ENCODE assay signal across 16 cellular contexts in the genomic region with DNA sequence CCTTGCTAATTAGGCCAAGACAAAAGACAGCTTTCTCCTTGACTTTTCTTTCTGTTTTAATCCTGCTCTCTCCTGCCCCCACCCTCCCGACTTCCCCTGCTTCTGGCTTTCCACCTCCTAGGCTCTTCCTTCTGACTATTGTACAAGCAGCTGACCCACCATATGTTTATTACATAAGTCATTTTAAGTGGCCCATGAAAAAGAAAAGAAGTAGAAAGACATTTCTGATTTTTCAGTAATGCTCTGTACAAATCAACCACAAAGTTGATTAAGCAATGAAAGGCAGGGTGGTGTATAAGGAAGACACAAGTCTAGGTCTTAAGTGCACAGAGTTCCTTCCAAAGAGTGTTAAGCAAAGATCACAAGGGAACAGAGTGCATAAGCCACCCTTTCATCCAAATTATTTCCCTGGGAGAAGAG. TPM values are rescaled to one million over a fixed set of nuclear protein-coding genes. Genes with fewer than 3 reads are reported as not detected.
DNase-seq lines count a peak whose midpoint lies in the region; ATAC-seq and TF ChIP-seq lines count a peak whose summit lies in the region.
"Had no signal": no experiment of that assay in that cellular context is flagged by ENCODE, and none has a peak within 500 bp of the region (broad histone marks: within the 10 kb centered on the region; RNA-seq: fewer than 3 reads in every experiment).

No MANE protein-coding gene starts in this region.

- peaks cover 0 to 2% (median 0%) of the 10 kb centered on the region in 7 donors for H3K9me3 Mint-ChIP-seq in CD4-positive, CD25-positive, alpha-beta regulatory T cell
- H3K9me3 Mint-ChIP-seq in activated T-helper 1 cell treated with anti-CD3 and anti-CD28 coated beads, Interleukin-12 subunit alpha, Interleukin-12 subunit beta, Interleukin-2, Interleukin-4 antibody, amounts not matched to agents 30 ng/mL and 10 ng/mL and 1 ng/mL, durations not matched to agents 14 hours and 24 hours and 36 hours = peaks cover 9% of the 10 kb centered on the region

- in situ Hi-C loops in GM13977 (cut with MboI; ENCODE audit: low pct_unique_long_range_greater_than_20kb, low sequenced_read_pairs, unreplicated experiment) = no loop called here

- H3K27me3 Mint-ChIP-seq in CD4-positive, CD25-positive, alpha-beta regulatory T cell = no peaks in the 10 kb centered on the region
- no peaks in the 10 kb centered on the region for H3K27me3 Mint-ChIP-seq in activated T-helper 1 cell treated with anti-CD3 and anti-CD28 coated beads, Interleukin-12 subunit alpha, Interleukin-12 subunit beta, Interleukin-2, Interleukin-4 antibody, amounts not matched to agents 30 ng/mL and 10 ng/mL and 1 ng/mL, durations not matched to agents 14 hours and 24 hours and 36 hours (ENCODE audit: insufficient read depth)

- peak overlapping the region in 3 of 4 donors; percentile 5 to 78 (median 65) for H3K4me3 Mint-ChIP-seq in CD4-positive, CD25-positive, alpha-beta regulatory T cell
- peak overlapping the region; percentile 63 for H3K4me3 Mint-ChIP-seq in activated T-helper 1 cell treated with anti-CD3 and anti-CD28 coated beads, Interleukin-12 subunit alpha, Interleukin-12 subunit beta, Interleukin-2, Interleukin-4 antibody, amounts not matched to agents 30 ng/mL and 10 ng/mL and 1 ng/mL, durations not matched to agents 14 hours and 24 hours and 36 hours

- peaks cover 19 to 38% (median 29%) of the 10 kb centered on the region in 4 donors for H3K4me1 Mint-ChIP-seq in CD4-positive, CD25-positive, alpha-beta regulatory T cell
- peaks cover 59% of the 10 kb centered on the region for H3K4me1 Mint-ChIP-seq in activated T-helper 1 cell treated with anti-CD3 and anti-CD28 coated beads, Interleukin-12 subunit alpha, Interleukin-12 subunit beta, Interleukin-2, Interleukin-4 antibody, amounts not matched to agents 30 ng/mL and 10 ng/mL and 1 ng/mL, durations not matched to agents 14 hours and 24 hours and 36 hours (ENCODE audit: low read depth)

- no peaks in the 10 kb centered on the region for H3K9me3 ChIP-seq in CD4-positive, CD25-positive, alpha-beta regulatory T cell (ENCODE audit: control insufficient read depth in 2 of 2, low read length in 2 of 2)
- H3K9me3 ChIP-seq in KOPT-K1 (ENCODE audit: insufficient read depth, low read length, poor library complexity, severe bottlenecking) (no peaks in the 10 kb centered on the region), lung (ENCODE audit: control insufficient read depth in 2 of 2, insufficient read depth in 1 of 2, low read length in 1 of 2) (no peaks in the 10 kb centered on the region), ovary (no peaks in the 10 kb centered on the region)
- H3K9me3 ChIP-seq: MG63, tibial artery had no signal

- H3K27ac ChIP-seq in CD4-positive, CD25-positive, alpha-beta regulatory T cell (ENCODE audit: insufficient read depth, low read length, poor library complexity, severe bottlenecking) = peak overlapping the region; percentile 59
- H3K27ac ChIP-seq in KOPT-K1 (ENCODE audit: low read depth, low read length, poor library complexity, severe bottlenecking) = peak overlapping the region; percentile 9
- H3K27ac ChIP-seq in lung (ENCODE audit: low read depth in 1 of 2, low read length in 1 of 2) = no peak overlapping the region
- H3K27ac ChIP-seq in ovary = no peak overlapping the region
- H3K27ac ChIP-seq: tibial artery had no signal

- peaks cover 32% of the 10 kb centered on the region for H3K36me3 Mint-ChIP-seq in CD4-positive, CD25-positive, alpha-beta regulatory T cell
- peaks cover 57% of the 10 kb centered on the region for H3K36me3 Mint-ChIP-seq in activated T-helper 1 cell treated with anti-CD3 and anti-CD28 coated beads, Interleukin-12 subunit alpha, Interleukin-12 subunit beta, Interleukin-2, Interleukin-4 antibody, amounts not matched to agents 30 ng/mL and 10 ng/mL and 1 ng/mL, durations not matched to agents 14 hours and 24 hours and 36 hours (ENCODE audit: low read depth)

- TF ChIP-seq EP300 in ovary (IDR thresholded peaks at IDR 0.05) = no peak

- peaks cover 46% of the 10 kb centered on the region for H3K4me1 ChIP-seq in CD4-positive, CD25-positive, alpha-beta regulatory T cell (ENCODE audit: control insufficient read depth, insufficient read depth, low read length, poor library complexity, severe bottlenecking)
- H3K4me1 ChIP-seq in lung (ENCODE audit: control insufficient read depth in 2 of 2, insufficient read depth in 2 of 2, low read length in 2 of 2) = peaks cover 2 to 5% of the 10 kb centered on the region in 2 donors
- H3K4me1 ChIP-seq in ovary (ENCODE audit: insufficient read depth) = no peaks in the 10 kb centered on the region
- H3K4me1 ChIP-seq: tibial artery had no signal

- no peak for TF ChIP-seq POLR2A in ovary (IDR thresholded peaks at IDR 0.05)

- peaks cover 68% of the 10 kb centered on the region for H3K36me3 ChIP-seq in CD4-positive, CD25-positive, alpha-beta regulatory T cell (ENCODE audit: control insufficient read depth, insufficient read depth, low read length)
- H3K36me3 ChIP-seq in KOPT-K1 (ENCODE audit: insufficient read depth, low read length) (no peaks in the 10 kb centered on the region), lung (ENCODE audit: control insufficient read depth in 2 of 2, insufficient read depth in 2 of 2, low read length in 2 of 2) (no peaks in the 10 kb centered on the region), ovary (no peaks in the 10 kb centered on the region)
- H3K36me3 ChIP-seq: MG63, tibial artery had no signal

- intact Hi-C loops in activated T-helper 1 cell treated with anti-CD3 and anti-CD28 coated beads, Interleukin-12 subunit alpha, Interleukin-12 subunit beta, Interleukin-2, Interleukin-4 antibody, amounts not matched to agents 30 ng/mL and 10 ng/mL and 1 ng/mL, durations not matched to agents 14 hours and 24 hours and 36 hours (cut with micrococcal nuclease) = loop anchor here (1.0 kb wide), 1 partner anchor 11 kb away; no protein-coding TSS in a partner anchor
- intact Hi-C loops in ovary (cut with DNase I) = no loop called here

- WGBS in lung, 2 donors = 10 to 22% methylated on average over 1 of the region's 1 CpG
- WGBS in ovary, 3 donors = 18 to 26% (median 22%) methylated on average over 1 of the region's 1 CpG

- H3K27me3 ChIP-seq in CD4-positive, CD25-positive, alpha-beta regulatory T cell (ENCODE audit: control insufficient read depth, insufficient read depth, low read length) = no peaks in the 10 kb centered on the region
- H3K27me3 ChIP-seq in lung (ENCODE audit: control insufficient read depth, insufficient read depth) (no peaks in the 10 kb centered on the region), ovary (no peaks in the 10 kb centered on the region)
- H3K27me3 ChIP-seq: MG63 had no signal

- peak overlapping the region; percentile 52 for H3K4me3 ChIP-seq in CD4-positive, CD25-positive, alpha-beta regulatory T cell (ENCODE audit: low read depth, low read length)
- no peak overlapping the region for H3K4me3 ChIP-seq in lung
- no peak overlapping the region for H3K4me3 ChIP-seq in ovary
- H3K4me3 ChIP-seq: MG63, tibial artery had no signal

- H3K27ac Mint-ChIP-seq in CD4-positive, CD25-positive, alpha-beta regulatory T cell = peak overlapping the region; percentile 68 to 94 (median 89)
- H3K27ac Mint-ChIP-seq in activated T-helper 1 cell treated with anti-CD3 and anti-CD28 coated beads, Interleukin-12 subunit alpha, Interleukin-12 subunit beta, Interleukin-2, Interleukin-4 antibody, amounts not matched to agents 30 ng/mL and 10 ng/mL and 1 ng/mL, durations not matched to agents 14 hours and 24 hours and 36 hours = peak overlapping the region; percentile 99

- TF ChIP-seq CTCF in lung (IDR thresholded peaks at IDR 0.05; ENCODE audit: control extremely low read depth, extremely low read depth) (no peak), GM13977 (IDR thresholded peaks at IDR 0.05; ENCODE audit: extremely low read depth, insufficient read depth, missing control alignments) (no peak), ovary (IDR thresholded peaks at IDR 0.05) (no peak)

- no peak for DNase-seq in CD4-positive, CD25-positive, alpha-beta regulatory T cell
- no peak for DNase-seq in activated T-helper 1 cell treated with anti-CD3 and anti-CD28 coated beads, Interleukin-12 subunit alpha, Interleukin-12 subunit beta, Interleukin-2, Interleukin-4 antibody, amounts not matched to agents 30 ng/mL and 10 ng/mL and 1 ng/mL, durations not matched to agents 14 hours and 24 hours and 36 hours (ENCODE audit: low spot score)
- no peak for DNase-seq in lung (ENCODE audit: low spot score)
- DNase-seq in DMS79 treated with DMSO at 0.1 percent for 48 hours (lab: John Stamatoyannopoulos, UW) = no peak
- DNase-seq in GM13977 (ENCODE audit: low spot score) = no peak
- DNase-seq in ovary = no peak
- DNase-seq: activated CD4-positive, alpha-beta T cell treated with anti-CD3 and anti-CD28 coated beads for 4 hours; DMS153; MG63; PC-3; stimulated activated CD4-positive, alpha-beta T cell treated with anti-CD3 and anti-CD28 coated beads, Interleukin-4, amount 100 ng/mL, for 4 hours had no signal

- ATAC-seq in CD4-positive, CD25-positive, alpha-beta regulatory T cell (ENCODE audit: low read depth in 2 of 2) = no peak
- ATAC-seq in lung (ENCODE audit: insufficient read depth, low FRiP score) (peak; percentile 68), GM18498 (IDR thresholded peaks at IDR 0.05; ENCODE audit: unreplicated experiment) (no peak)
- ATAC-seq: HCT116, PC-3 had no signal

RNA-seq across cellular contexts. Expression of a gene that starts 18.2 kb away (rescaled TPM):
- total RNA-seq in CD4-positive, CD25-positive, alpha-beta regulatory T cell = 71.5 TPM
- polyA plus RNA-seq in CD4-positive, CD25-positive, alpha-beta regulatory T cell = 100 to 1,000 TPM; 169 to 200 (median 174) TPM
- 264 and 271 TPM in 2 replicates for total RNA-seq in activated T-helper 1 cell treated with anti-CD3 and anti-CD28 coated beads, Interleukin-12 subunit alpha, Interleukin-12 subunit beta, Interleukin-2, Interleukin-4 antibody, amounts not matched to agents 30 ng/mL and 10 ng/mL and 1 ng/mL, durations not matched to agents 14 hours and 24 hours and 36 hours
- total RNA-seq in lung (10 to 100 TPM; 29.3 to 49.1 TPM), ovary (1 to 10 TPM in 6 of 7 donors, under 1 TPM in 1; 0.79 to 5.1 (median 1.8) TPM)
- polyA plus RNA-seq in lung (10 to 100 TPM; 34.4 to 36.5 TPM), ovary (10 to 100 TPM in 1 of 2 donors, 1 to 10 TPM in 1; 2.0 to 18.0 TPM)
- total RNA-seq: epithelial cell of proximal tubule, PC-3 had no signal

RNA-seq across cellular contexts. Expression of a gene that starts 30.2 kb away (rescaled TPM):
- total RNA-seq in CD4-positive, CD25-positive, alpha-beta regulatory T cell = not detected
- polyA plus RNA-seq in CD4-positive, CD25-positive, alpha-beta regulatory T cell = not detected
- not detected in 2 replicates for total RNA-seq in activated T-helper 1 cell treated with anti-CD3 and anti-CD28 coated beads, Interleukin-12 subunit alpha, Interleukin-12 subunit beta, Interleukin-2, Interleukin-4 antibody, amounts not matched to agents 30 ng/mL and 10 ng/mL and 1 ng/mL, durations not matched to agents 14 hours and 24 hours and 36 hours
- 1 to 10 TPM; 1.0 to 1.6 TPM for total RNA-seq in lung
- under 1 TPM; 0.03 to 0.20 TPM for polyA plus RNA-seq in lung
- total RNA-seq in ovary = 1 to 10 TPM in 2 of 7 donors, under 1 TPM in 5; 0.11 to 1.3 (median 0.35) TPM
- 1 to 10 TPM in 1 of 2 donors, under 1 TPM in 1; 0.38 to 2.1 TPM for polyA plus RNA-seq in ovary
- total RNA-seq: PC-3 had no signal

RNA-seq across cellular contexts. Expression of a gene that starts 45.5 kb away (rescaled TPM):
- total RNA-seq in CD4-positive, CD25-positive, alpha-beta regulatory T cell = 16.1 TPM
- polyA plus RNA-seq in CD4-positive, CD25-positive, alpha-beta regulatory T cell = 10 to 100 TPM in 1 of 4 donors, 1 to 10 TPM in 3; 4.5 to 12.2 (median 6.3) TPM
- total RNA-seq in activated T-helper 1 cell treated with anti-CD3 and anti-CD28 coated beads, Interleukin-12 subunit alpha, Interleukin-12 subunit beta, Interleukin-2, Interleukin-4 antibody, amounts not matched to agents 30 ng/mL and 10 ng/mL and 1 ng/mL, durations not matched to agents 14 hours and 24 hours and 36 hours = 63.5 and 69.3 TPM in 2 replicates
- total RNA-seq in lung (10 to 100 TPM; 12.4 to 22.6 TPM), ovary (1 to 10 TPM in 4 of 7 donors, under 1 TPM in 3; 0.25 to 7.0 (median 1.0) TPM)
- polyA plus RNA-seq in lung (1 to 10 TPM; 7.7 to 9.9 TPM), ovary (1 to 10 TPM in 1 of 2 donors, under 1 TPM in 1; 0.52 to 1.2 TPM)

RNA-seq across cellular contexts. Expression of a gene that starts 54.0 kb away (rescaled TPM):
- total RNA-seq in CD4-positive, CD25-positive, alpha-beta regulatory T cell = not detected
- not detected for polyA plus RNA-seq in CD4-positive, CD25-positive, alpha-beta regulatory T cell
- 0.08 TPM in 1 of 2 replicates, not detected in the other for total RNA-seq in activated T-helper 1 cell treated with anti-CD3 and anti-CD28 coated beads, Interleukin-12 subunit alpha, Interleukin-12 subunit beta, Interleukin-2, Interleukin-4 antibody, amounts not matched to agents 30 ng/mL and 10 ng/mL and 1 ng/mL, durations not matched to agents 14 hours and 24 hours and 36 hours
- 1 to 10 TPM; 3.1 to 5.2 TPM for total RNA-seq in lung
- polyA plus RNA-seq in lung = 1 to 10 TPM in 1 of 2 donors, under 1 TPM in 1; 0.95 to 1.5 TPM
- 1 to 10 TPM in 1 of 7 donors, under 1 TPM in 6; 0.10 to 2.9 (median 0.52) TPM for total RNA-seq in ovary
- 10 to 100 TPM in 1 of 2 donors, under 1 TPM in 1; 0.50 to 13.3 TPM for polyA plus RNA-seq in ovary
- total RNA-seq: PC-3 had no signal

RNA-seq across cellular contexts. Expression of a gene that starts 57.5 kb away (rescaled TPM):
- total RNA-seq in CD4-positive, CD25-positive, alpha-beta regulatory T cell = 1.0 TPM
- under 1 TPM in 1 of 4 donors, not detected in 3; 0.37 TPM for polyA plus RNA-seq in CD4-positive, CD25-positive, alpha-beta regulatory T cell
- 13.2 and 15.9 TPM in 2 replicates for total RNA-seq in activated T-helper 1 cell treated with anti-CD3 and anti-CD28 coated beads, Interleukin-12 subunit alpha, Interleukin-12 subunit beta, Interleukin-2, Interleukin-4 antibody, amounts not matched to agents 30 ng/mL and 10 ng/mL and 1 ng/mL, durations not matched to agents 14 hours and 24 hours and 36 hours
- total RNA-seq in lung (100 to 1,000 TPM; 116 to 143 TPM), ovary (10 to 100 TPM in 4 of 7 donors, 1 to 10 TPM in 3; 4.4 to 42.5 (median 13.2) TPM)
- polyA plus RNA-seq in lung (100 to 1,000 TPM in 1 of 2 donors, 10 to 100 TPM in 1; 87.2 to 120 TPM), ovary (1 to 10 TPM; 5.7 to 9.6 TPM)

Comparison
In these comparisons a context has a peak if more than half of its experiments do, and no peak if none do; other contexts are left out.
1. H3K27ac ChIP-seq: peak in CD4-positive, CD25-positive, alpha-beta regulatory T cell (single experiment) and KOPT-K1 (single experiment); none in lung (0 of 2) and ovary (0 of 2).
2. RNA of a gene that starts 18.2 kb away (total RNA-seq): 264 to 271 TPM in activated T-helper 1 cell treated with anti-CD3 and anti-CD28 coated beads, Interleukin-12 subunit alpha, Interleukin-12 subunit beta, Interleukin-2, Interleukin-4 antibody, amounts not matched to agents 30 ng/mL and 10 ng/mL and 1 ng/mL, durations not matched to agents 14 hours and 24 hours and 36 hours, 71.5 TPM in CD4-positive, CD25-positive, alpha-beta regulatory T cell (single experiment) and 29.3 to 49.1 TPM in lung; 0.79 to 5.1 TPM in ovary; every median in the first group is over 4 times any median in the second.